ENCODE assay signal across 12 cellular contexts in genomic region chr12:2583642-2584041, GRCh38.
A peak's percentile ranks its signal among the peaks of the same experiment; 100 is the strongest.
DNase-seq lines count a peak whose midpoint lies in the region; ATAC-seq and TF ChIP-seq lines count a peak whose summit lies in the region.
"Had no signal": no experiment of that assay in that cellular context is flagged by ENCODE, and none has a peak within 500 bp of the region (broad histone marks: within the 10 kb centered on the region; RNA-seq: fewer than 3 reads in every experiment).

No MANE protein-coding gene starts in this region.

- H3K36me3 Mint-ChIP-seq in GM23338 (ENCODE audit: low read depth) = no peaks in the 10 kb centered on the region
- H3K36me3 Mint-ChIP-seq: CD4-positive, CD25-positive, alpha-beta regulatory T cell had no signal

- no peak overlapping the region for H3K9ac ChIP-seq in BLaER1

- intact Hi-C loops in sigmoid colon (cut with DNase I) = loop anchor here (2.0 to 10.0 kb wide), 7 partner anchors 201 to 939 kb away; no protein-coding TSS in a partner anchor

- TF ChIP-seq CTCF in GM23338 (conservative IDR thresholded peaks at IDR 0.05; ENCODE audit: low read depth in 2 of 2) = no peak
- TF ChIP-seq CTCF in Peyer's patch (IDR thresholded peaks at IDR 0.05) = no peak
- no peak for TF ChIP-seq CTCF in sigmoid colon (IDR thresholded peaks at IDR 0.05)

- no peak overlapping the region for H3K27ac ChIP-seq in BLaER1
- H3K27ac ChIP-seq in GM23338 (ENCODE audit: low read depth) = no peak overlapping the region
- H3K27ac ChIP-seq in Peyer's patch = no peak overlapping the region
- H3K27ac ChIP-seq in sigmoid colon = peak overlapping the region in 3 of 4 donors; percentile 57 to 72 (median 71)
- H3K27ac ChIP-seq: SJCRH30 had no signal

- H3K27me3 ChIP-seq in BLaER1 (peaks cover 21% of the 10 kb centered on the region), GM23338 (ENCODE audit: insufficient read depth) (peaks cover 4% of the 10 kb centered on the region; the same call in 1 of the 2 replicates), Peyer's patch (no peaks in the 10 kb centered on the region), sigmoid colon (no peaks in the 10 kb centered on the region)

- H3K4me3 ChIP-seq in BLaER1 (no peak overlapping the region), GM23338 (no peak overlapping the region), Peyer's patch (no peak overlapping the region), sigmoid colon (no peak overlapping the region)
- H3K4me3 ChIP-seq: HAP-1, SJCRH30 had no signal

- no peaks in the 10 kb centered on the region for H3K79me2 ChIP-seq in GM23338 (replicated peaks; ENCODE audit: insufficient read depth)

- DNase-seq in GM23338 (ENCODE audit: low spot score) (no peak), Peyer's patch (peak in 2 of 3 donors; percentile 20 to 22), sigmoid colon (peak; percentile 59), ecto neural progenitor cell (ENCODE audit: low spot score) (no peak), putamen (ENCODE audit: low spot score) (no peak)
- DNase-seq in activated CD8-positive, alpha-beta memory T cell treated with anti-CD3 and anti-CD28 coated beads for 24 hours = no peak
- DNase-seq: NCI-H2107 had no signal

- WGBS in sigmoid colon, 2 donors = 51 to 67% methylated on average over 4 of the region's 4 CpGs

- H3K27ac Mint-ChIP-seq in GM23338 = no peak overlapping the region
- H3K27ac Mint-ChIP-seq: CD4-positive, CD25-positive, alpha-beta regulatory T cell had no signal

- TF ChIP-seq POLR2A in Peyer's patch (IDR thresholded peaks at IDR 0.05) = no peak
- TF ChIP-seq POLR2A in sigmoid colon (IDR thresholded peaks at IDR 0.05) = no peak

- peaks cover 18% of the 10 kb centered on the region for H3K27me3 Mint-ChIP-seq in GM23338 (ENCODE audit: insufficient read depth, low read depth, poor library complexity)

- H3K4me2 ChIP-seq in BLaER1 (peak overlapping the region; percentile 62; the same call in 1 of the 2 replicates), GM23338 (no peak overlapping the region)

- ATAC-seq in GM23338 = no peak

- H3K9me2 ChIP-seq in GM23338 (ENCODE audit: insufficient read depth) = no peaks in the 10 kb centered on the region

- H3K9me3 ChIP-seq in BLaER1 (no peaks in the 10 kb centered on the region), Peyer's patch (no peaks in the 10 kb centered on the region), sigmoid colon (no peaks in the 10 kb centered on the region)
- H3K9me3 ChIP-seq: Caco-2, HAP-1, SJCRH30 had no signal

- peak overlapping the region; percentile 84; the same call in 1 of the 2 replicates for H2AFZ ChIP-seq in GM23338

- H4K20me1 ChIP-seq in BLaER1 (no peaks in the 10 kb centered on the region), GM23338 (replicated peaks; ENCODE audit: insufficient read depth) (no peaks in the 10 kb centered on the region; the same call in 1 of the 2 replicates)

- H3K36me3 ChIP-seq in BLaER1 (no peaks in the 10 kb centered on the region), GM23338 (ENCODE audit: insufficient read depth) (no peaks in the 10 kb centered on the region), Peyer's patch (no peaks in the 10 kb centered on the region), sigmoid colon (peaks cover 0 to 46% (median 19%) of the 10 kb centered on the region in 4 donors)
- H3K36me3 ChIP-seq: HAP-1, SJCRH30 had no signal

- no peak overlapping the region for H3K4me3 Mint-ChIP-seq in GM23338
- H3K4me3 Mint-ChIP-seq: CD4-positive, CD25-positive, alpha-beta regulatory T cell had no signal

- TF ChIP-seq EP300 in sigmoid colon (IDR thresholded peaks at IDR 0.05) = no peak

- H3K4me1 Mint-ChIP-seq in GM23338 = peaks cover 21% of the 10 kb centered on the region
- H3K4me1 Mint-ChIP-seq: CD4-positive, CD25-positive, alpha-beta regulatory T cell had no signal

- H3K9me3 Mint-ChIP-seq in GM23338 = no peaks in the 10 kb centered on the region; the same call in 2 of the 3 replicates
- H3K9me3 Mint-ChIP-seq: CD4-positive, CD25-positive, alpha-beta regulatory T cell had no signal

- no peaks in the 10 kb centered on the region for H3F3A ChIP-seq in GM23338 (replicated peaks; ENCODE audit: low read depth)

- H3K4me1 ChIP-seq in BLaER1 (peaks cover 20% of the 10 kb centered on the region), GM23338 (ENCODE audit: insufficient read depth) (peaks cover 5% of the 10 kb centered on the region; the same call in 1 of the 2 replicates), Peyer's patch (peaks cover 0 to 9% (median 2%) of the 10 kb centered on the region in 4 donors), sigmoid colon (peaks cover 0 to 34% (median 23%) of the 10 kb centered on the region in 4 donors)
- H3K4me1 ChIP-seq: Caco-2, HAP-1, SJCRH30 had no signal

TF ChIP-seq in GM23338, 12 proteins besides CTCF, POLR2A, EP300 and RAD21 (continues in another document):
- TF ChIP-seq ZNF462 (CRISPR knock-in tag; IDR thresholded peaks at IDR 0.05) = no peak
- no peak for TF ChIP-seq CREB1 (CRISPR knock-in tag; IDR thresholded peaks at IDR 0.05; ENCODE audit: low read depth)

Comparison
In these comparisons a context has a peak if more than half of its experiments do, and no peak if none do; other contexts are left out.
1. H3K27ac ChIP-seq: peak in sigmoid colon (3 of 4); none in BLaER1 (single experiment), GM23338 (single experiment) and Peyer's patch (0 of 4).
2. DNase-seq: peak in Peyer's patch (2 of 3) and sigmoid colon (single experiment); none in GM23338 (single experiment), ecto neural progenitor cell (single experiment), putamen (single experiment) and activated CD8-positive, alpha-beta memory T cell treated with anti-CD3 and anti-CD28 coated beads for 24 hours (single experiment).